In genomic region chr20:17653835-17654648, GRCh38 we compare ENCODE assay signal across 27 cellular contexts. TPM values are rescaled to one million over a fixed set of nuclear protein-coding genes. Genes with fewer than 3 reads are reported as not detected.
DNase-seq lines count a peak whose midpoint lies in the region; ATAC-seq and TF ChIP-seq lines count a peak whose summit lies in the region.
"Had no signal": no experiment of that assay in that cellular context is flagged by ENCODE, and none has a peak within 500 bp of the region (broad histone marks: within the 10 kb centered on the region; RNA-seq: fewer than 3 reads in every experiment).

No MANE protein-coding gene starts in this region.

- H3K36me3 ChIP-seq in tibial artery, result peaks cover 8 to 12% (median 11%) of the 10 kb centered on the region in 3 donors

- DNase-seq in activated effector memory CD4-positive, alpha-beta T cell treated with anti-CD3 and anti-CD28 coated beads, Interleukin-2, amount 50 U/mL, for 16 hours, result peak; percentile 59
- no peak for DNase-seq in activated effector memory CD4-positive, alpha-beta T cell treated with Interleukin-2 at 50 U/mL for 16 hours
- DNase-seq in SK-MEL-5 (ENCODE audit: low read depth, low spot score) (peak; percentile 32), tibial artery (peak; percentile 18 to 56), NCI-H2171 treated with DMSO at 0.1 percent for 48 hours (lab: John Stamatoyannopoulos, UW) (no peak), AG08396 (ENCODE audit: low spot score) (no peak)
- DNase-seq: cerebellar nuclear complex; DND-41; naive thymus-derived CD4-positive, alpha-beta T cell; NCI-H1105; NCI-H2029 had no signal

- intact Hi-C loops in tibial artery (cut with DNase I; ENCODE audit: low total_unique reads), result no loop called here

- H3K4me1 Mint-ChIP-seq in nephron, result peaks cover 79% of the 10 kb centered on the region

- no peaks in the 10 kb centered on the region for H3K27me3 ChIP-seq in tibial artery
- H3K27me3 ChIP-seq: hepatocyte, tibial nerve had no signal

- H3K4me1 ChIP-seq in tibial artery, result peaks cover 0 to 47% (median 28%) of the 10 kb centered on the region in 4 donors

- H3K9me3 Mint-ChIP-seq in nephron, result no peaks in the 10 kb centered on the region
- H3K9me3 Mint-ChIP-seq: stimulated activated naive CD8-positive, alpha-beta T cell treated with anti-CD3 and anti-CD28 coated beads, Interleukin-15, Interleukin-2, amounts not matched to agents 100 ng/mL and 50 ng/mL, for 24 hours; T-helper 2 cell treated with Interferon-gamma antibody and Interleukin-4, amounts not matched to agents 5 μg/mL and 100 μg/mL, for 36 hours had no signal

- no peak for ATAC-seq in HG03521 (IDR thresholded peaks at IDR 0.05; ENCODE audit: unreplicated experiment)
- ATAC-seq: left lobe of liver; naive thymus-derived CD4-positive, alpha-beta T cell; right cardiac atrium had no signal

- peaks cover 41% of the 10 kb centered on the region for H3K36me3 Mint-ChIP-seq in nephron (ENCODE audit: low read depth)

- H3K27ac ChIP-seq in tibial artery, result no peak overlapping the region
- H3K27ac ChIP-seq: VCaP had no signal

- in situ Hi-C loops in SK-MEL-5 (cut with HindIII; ENCODE audit: low pct_unique_long_range_greater_than_20kb, low sequenced_read_pairs), result no loop called here

- peak overlapping the region; percentile 47 to 59 (median 56) for H3K27ac Mint-ChIP-seq in nephron
- H3K27ac Mint-ChIP-seq: activated naive CD8-positive, alpha-beta T cell; stimulated activated naive CD8-positive, alpha-beta T cell treated with anti-CD3 and anti-CD28 coated beads, Interleukin-15, Interleukin-2, amounts not matched to agents 100 ng/mL and 50 ng/mL, for 24 hours; T-helper 2 cell treated with Interferon-gamma antibody and Interleukin-4, amounts not matched to agents 5 μg/mL and 100 μg/mL, for 36 hours had no signal

- TF ChIP-seq CTCF in nephron (IDR thresholded peaks at IDR 0.05; ENCODE audit: unreplicated experiment in 3 of 3), result no peak
- TF ChIP-seq CTCF in tibial artery (IDR thresholded peaks at IDR 0.05), result no peak

- H3K4me3 ChIP-seq in tibial artery, result no peak overlapping the region
- H3K4me3 ChIP-seq: hepatocyte, tibial nerve had no signal

- H3K4me3 Mint-ChIP-seq in nephron, result no peak overlapping the region
- H3K4me3 Mint-ChIP-seq: activated naive CD8-positive, alpha-beta T cell; naive thymus-derived CD4-positive, alpha-beta T cell; stimulated activated naive CD8-positive, alpha-beta T cell treated with anti-CD3 and anti-CD28 coated beads, Interleukin-15, Interleukin-2, amounts not matched to agents 100 ng/mL and 50 ng/mL, for 24 hours; T-helper 2 cell treated with Interferon-gamma antibody and Interleukin-4, amounts not matched to agents 5 μg/mL and 100 μg/mL, for 36 hours had no signal

- no peaks in the 10 kb centered on the region for H3K27me3 Mint-ChIP-seq in nephron (ENCODE audit: low read depth)
- H3K27me3 Mint-ChIP-seq: activated naive CD8-positive, alpha-beta T cell; naive thymus-derived CD4-positive, alpha-beta T cell; stimulated activated naive CD8-positive, alpha-beta T cell treated with anti-CD3 and anti-CD28 coated beads, Interleukin-15, Interleukin-2, amounts not matched to agents 100 ng/mL and 50 ng/mL, for 24 hours had no signal

- no peaks in the 10 kb centered on the region for H3K9me3 ChIP-seq in tibial artery
- H3K9me3 ChIP-seq: SK-N-SH had no signal

RNA-seq across cellular contexts. Expression of gene RRBP1, which starts 28.0 kb away (rescaled TPM):
- total RNA-seq in SK-MEL-5 (2014; rRNA removed; shearing (Covaris generic)), result 108 and 139 TPM in 2 replicates
- polyA plus RNA-seq in SK-MEL-5 (2015; cell fraction: cytosol; rRNA removed), result 99.0 and 129 TPM in 2 replicates
- 75.3 and 83.0 TPM in 2 replicates for polyA plus RNA-seq in SK-MEL-5 (2015; cell fraction: nucleus; rRNA removed)

RNA-seq across cellular contexts. Expression of gene BANF2, which starts 45.7 kb away (rescaled TPM):
- not detected in 2 replicates for total RNA-seq in SK-MEL-5 (2014; rRNA removed; shearing (Covaris generic))
- polyA plus RNA-seq in SK-MEL-5 (2015; cell fraction: cytosol; rRNA removed), result not detected in 2 replicates
- not detected in 2 replicates for polyA plus RNA-seq in SK-MEL-5 (2015; cell fraction: nucleus; rRNA removed)
- total RNA-seq: A172; frontal cortex; hepatocyte; left lobe of liver; naive thymus-derived CD4-positive, alpha-beta T cell; omental fat pad; right cardiac atrium; RPMI7951; tibial nerve had no signal
- polyA plus RNA-seq: BJ; hepatocyte; naive thymus-derived CD4-positive, alpha-beta T cell; right cardiac atrium; SK-N-SH had no signal

Comparison
In these comparisons a context has a peak if more than half of its experiments do, and no peak if none do; other contexts are left out.
1. DNase-seq: peak in activated effector memory CD4-positive, alpha-beta T cell treated with anti-CD3 and anti-CD28 coated beads, Interleukin-2, amount 50 U/mL, for 16 hours (single experiment), SK-MEL-5 (single experiment) and tibial artery (2 of 2); none in activated effector memory CD4-positive, alpha-beta T cell treated with Interleukin-2 at 50 U/mL for 16 hours (single experiment), NCI-H2171 treated with DMSO at 0.1 percent for 48 hours (single experiment) and AG08396 (single experiment).